Comparison of ENCODE assay signal across 9 cellular contexts in the genomic region with DNA sequence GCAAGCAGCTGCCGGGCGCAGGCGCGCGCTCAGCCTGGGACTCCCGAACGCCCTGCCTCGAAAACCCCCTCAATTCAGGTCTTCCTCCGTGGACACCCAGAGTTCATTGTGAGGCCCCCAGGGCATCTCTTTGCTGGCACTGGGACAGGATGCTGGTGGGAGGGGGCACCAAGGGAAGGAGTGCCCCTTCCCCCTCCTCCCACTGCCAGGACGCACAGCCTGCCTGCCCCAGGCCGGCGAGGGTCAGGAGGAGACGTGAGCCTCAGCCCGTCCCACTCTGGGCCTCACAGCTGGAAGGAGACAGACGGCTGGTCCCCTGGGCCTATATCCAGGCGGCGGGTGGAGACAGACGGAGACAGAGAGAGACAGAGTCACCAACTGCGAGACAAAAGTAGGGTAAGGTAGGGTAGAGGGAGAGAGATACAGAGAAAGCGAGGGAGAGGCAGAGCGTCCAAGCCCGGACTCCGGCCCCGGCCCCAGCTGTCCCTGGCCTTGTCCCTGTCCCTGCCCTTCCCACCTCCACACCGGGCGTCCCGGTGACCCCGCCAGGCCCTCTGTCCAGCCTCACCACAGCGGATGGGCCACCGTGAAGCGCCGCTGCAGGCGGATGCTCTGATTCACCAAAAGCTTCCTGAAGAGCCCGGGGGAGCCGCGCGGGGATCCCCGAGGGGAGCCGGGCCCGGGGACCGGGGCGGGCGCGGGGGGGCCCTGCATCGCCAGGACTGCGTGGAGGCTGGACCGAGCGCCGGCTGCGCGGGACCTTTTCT. TPM values are rescaled to one million over a fixed set of nuclear protein-coding genes. Genes with fewer than 3 reads are reported as not detected.
DNase-seq lines count a peak whose midpoint lies in the region; ATAC-seq, FAIRE-seq and TF ChIP-seq lines count a peak whose summit lies in the region.
"Had no signal": no experiment of that assay in that cellular context is flagged by ENCODE, and none has a peak within 500 bp of the region (broad histone marks: within the 10 kb centered on the region; RNA-seq: fewer than 3 reads in every experiment).

Gene PDE4C (minus strand): TSS at position 737 of the 767 bp plus-strand sequence. CDS start 23 bp downstream, at position 714.

- H3K4me2 ChIP-seq in endothelial cell of umbilical vein (ENCODE audit: insufficient read depth, low read length), result no peak within 1 kb of the TSS
- peak within 1 kb of the TSS; percentile 77 for H3K4me2 ChIP-seq in parathyroid adenoma (ENCODE audit: low read length)

- peak within 1 kb of the TSS in 1 of 7 donors; percentile 73 for H3K27ac Mint-ChIP-seq in CD14-positive monocyte

- H3K9me3 ChIP-seq in endothelial cell of umbilical vein (replicated peaks; ENCODE audit: control insufficient read depth, insufficient read depth, low read length) (no peaks in the 10 kb centered on the region), parathyroid adenoma (ENCODE audit: control insufficient read depth, low read length) (no peaks in the 10 kb centered on the region)

- no TSS peak for BruUV-seq in endothelial cell of umbilical vein (replicated peaks; lab: Mats Ljungman, UMichigan)

- H3K4me1 ChIP-seq in endothelial cell of umbilical vein (ENCODE audit: control insufficient read depth, extremely low read depth, insufficient read depth, low read length) (peaks cover 9% of the 10 kb centered on the region), parathyroid adenoma (peaks cover 6% of the 10 kb centered on the region)

- dilution Hi-C loops in endothelial cell of umbilical vein (cut with MboI; ENCODE audit: extremely low pct_ligation_motif_present, low sequenced_read_pairs), result no loop called here

- H3K4me1 Mint-ChIP-seq in CD14-positive monocyte, result peaks cover 22% of the 10 kb centered on the region

- H2AFZ ChIP-seq in endothelial cell of umbilical vein (ENCODE audit: low read depth, low read length) (no peak within 1 kb of the TSS), parathyroid adenoma (peak within 1 kb of the TSS; percentile 74)

- no peak for TF ChIP-seq POLR2A in endothelial cell of umbilical vein (IDR thresholded peaks at IDR 0.05; ENCODE audit: low read depth, low read length)

- ATAC-seq in activated CD4-positive, CD25-positive, alpha-beta regulatory T cell treated with anti-CD3 and anti-CD28 coated beads, Interleukin-2, amount 50 U/mL, for 24 hours, result no peak

- DNase-seq in EL (peak; percentile 38), NCI-H524 (lab: John Stamatoyannopoulos, UW) (peak; percentile 78 to 92), endothelial cell of umbilical vein (ENCODE audit: low read depth, low spot score) (peak; percentile 24), glomerular visceral epithelial cell (ENCODE audit: extremely low spot score) (no peak), CD14-positive monocyte (ENCODE audit: low spot score) (no peak), NCI-H526 treated with DMSO at 0.1 percent for 48 hours (lab: John Stamatoyannopoulos, UW) (no peak)
- DNase-seq: NCI-H2081 treated with DMSO at 0.1 percent for 48 hours had no signal

- H3K36me3 Mint-ChIP-seq in CD14-positive monocyte, result peaks cover 0 to 6% of the 10 kb centered on the region in 2 donors

- peaks cover 0 to 12% (median 10%) of the 10 kb centered on the region in 7 donors for H3K9me3 Mint-ChIP-seq in CD14-positive monocyte

- intact Hi-C loops in endothelial cell of umbilical vein (cut with micrococcal nuclease), result no loop called here
- intact Hi-C loops in CD14-positive monocyte (cut with micrococcal nuclease), result no loop called here

- no peaks in the 10 kb centered on the region for H4K20me1 ChIP-seq in endothelial cell of umbilical vein (replicated peaks; ENCODE audit: control insufficient read depth, extremely low read depth, insufficient read depth, low read length)

- CTCF ChIA-PET in endothelial cell of umbilical vein (lab: Charles Lee), result interaction anchor here (2.2 to 3.9 kb wide), 2 partner anchors 8 to 26 kb away, joined by 10 to 27 read pairs; no protein-coding TSS in a partner anchor

- POLR2A ChIA-PET in endothelial cell of umbilical vein (lab: Charles Lee), result no interaction called here

- H3K9ac ChIP-seq in endothelial cell of umbilical vein (replicated peaks; ENCODE audit: extremely low read depth, insufficient read depth, low read length) (no peak within 1 kb of the TSS), parathyroid adenoma (no peak within 1 kb of the TSS)

- H3K27me3 Mint-ChIP-seq in CD14-positive monocyte (ENCODE audit: low read depth in 3 of 3), result peaks cover 46 to 69% (median 63%) of the 10 kb centered on the region in 3 donors

- H3K27me3 ChIP-seq in endothelial cell of umbilical vein (ENCODE audit: control insufficient read depth in 2 of 2, insufficient read depth in 2 of 2, low read length in 2 of 2) (peaks cover 5% of the 10 kb centered on the region in 2 experiments), parathyroid adenoma (ENCODE audit: control insufficient read depth, insufficient read depth, low read length) (no peaks in the 10 kb centered on the region)

- H3K9me1 ChIP-seq in endothelial cell of umbilical vein (replicated peaks; ENCODE audit: control insufficient read depth, extremely low read depth, insufficient read depth, low read length), result no peaks in the 10 kb centered on the region

- H3K27ac ChIP-seq in endothelial cell of umbilical vein (ENCODE audit: insufficient read depth, low read depth, low read length), result no peak within 1 kb of the TSS
- no peak within 1 kb of the TSS for H3K27ac ChIP-seq in parathyroid adenoma

- H3K79me2 ChIP-seq in endothelial cell of umbilical vein (ENCODE audit: control insufficient read depth, insufficient read depth, low read length), result no peaks in the 10 kb centered on the region
- no peaks in the 10 kb centered on the region for H3K79me2 ChIP-seq in parathyroid adenoma

- H3K4me3 ChIP-seq in endothelial cell of umbilical vein (replicated peaks in 1 of 3; ENCODE audit: insufficient read depth in 1 of 3, low read depth in 1 of 3, low read length in 3 of 3), result no peak within 1 kb of the TSS
- no peak within 1 kb of the TSS for H3K4me3 ChIP-seq in parathyroid adenoma (ENCODE audit: low read depth, low read length)

- FAIRE-seq in endothelial cell of umbilical vein (lab: Jason Lieb, UNC), result no peak

- TF ChIP-seq CTCF in endothelial cell of umbilical vein (IDR thresholded peaks at IDR 0.05; ENCODE audit: extremely low read depth in 1 of 2, insufficient read depth in 1 of 2, low read depth in 1 of 2, low read length in 2 of 2), result no peak
- no peak for TF ChIP-seq CTCF in parathyroid adenoma (IDR thresholded peaks at IDR 0.05)
- TF ChIP-seq CTCF in CD14-positive monocyte (IDR thresholded peaks at IDR 0.05), result no peak

- H3K36me3 ChIP-seq in endothelial cell of umbilical vein (ENCODE audit: control insufficient read depth in 2 of 2, extremely low read depth in 1 of 2, insufficient read depth in 2 of 2, low read length in 2 of 2) (no peaks in the 10 kb centered on the region), parathyroid adenoma (ENCODE audit: control insufficient read depth, insufficient read depth, low read length) (no peaks in the 10 kb centered on the region)

- peak within 1 kb of the TSS in 1 of 2 donors; percentile 95 for H3K4me3 Mint-ChIP-seq in CD14-positive monocyte

TF ChIP-seq in endothelial cell of umbilical vein, 7 proteins besides CTCF, POLR2A, EP300 and RAD21:
- peak; percentile 35 for TF ChIP-seq EZH2 (IDR thresholded peaks at IDR 0.05; ENCODE audit: borderline replicate concordance, low read depth, low read length, severe bottlenecking)
- TF ChIP-seq FOS (IDR thresholded peaks at IDR 0.05; ENCODE audit: borderline replicate concordance, insufficient read depth, low read length), result peak; percentile 35
- TF ChIP-seq MAX (IDR thresholded peaks at IDR 0.05; ENCODE audit: insufficient read depth, insufficient read length), result no peak

RNA-seq across cellular contexts. Expression of gene PDE4C, which starts in this region (rescaled TPM):
- total RNA-seq in endothelial cell of umbilical vein, result 0.76 and 0.97 TPM in 2 replicates
- polyA plus RNA-seq in endothelial cell of umbilical vein (0.13 and 0.29 TPM in 2 replicates), CD14-positive monocyte (not detected)
- polyA plus RNA-seq in endothelial cell of umbilical vein (2011; cell fraction: cytosol; rRNA removed), result 0.06 and 0.07 TPM in 2 replicates
- 2.3 and 3.8 TPM in 2 replicates for polyA plus RNA-seq in endothelial cell of umbilical vein (2011; cell fraction: nucleus; rRNA removed)
- 0.30 TPM in 1 of 2 replicates, not detected in the other for polyA plus RNA-seq in endothelial cell of umbilical vein (2012)
- 0.06 and 0.19 TPM in 2 replicates for polyA minus RNA-seq in endothelial cell of umbilical vein
- not detected for polyA minus RNA-seq in endothelial cell of umbilical vein (2011; cell fraction: cytosol; rRNA and poly(A)+ RNA removed)
- polyA minus RNA-seq in endothelial cell of umbilical vein (2011; cell fraction: nucleus; rRNA and poly(A)+ RNA removed), result 0.77 and 1.8 TPM in 2 replicates

Comparison
In these comparisons a context has a peak if more than half of its experiments do, and no peak if none do; other contexts are left out.
1. DNase-seq: peak in EL (single experiment), NCI-H524 (2 of 2) and endothelial cell of umbilical vein (single experiment); none in glomerular visceral epithelial cell (single experiment), CD14-positive monocyte (single experiment) and NCI-H526 treated with DMSO at 0.1 percent for 48 hours (single experiment).